In the genomic region with DNA sequence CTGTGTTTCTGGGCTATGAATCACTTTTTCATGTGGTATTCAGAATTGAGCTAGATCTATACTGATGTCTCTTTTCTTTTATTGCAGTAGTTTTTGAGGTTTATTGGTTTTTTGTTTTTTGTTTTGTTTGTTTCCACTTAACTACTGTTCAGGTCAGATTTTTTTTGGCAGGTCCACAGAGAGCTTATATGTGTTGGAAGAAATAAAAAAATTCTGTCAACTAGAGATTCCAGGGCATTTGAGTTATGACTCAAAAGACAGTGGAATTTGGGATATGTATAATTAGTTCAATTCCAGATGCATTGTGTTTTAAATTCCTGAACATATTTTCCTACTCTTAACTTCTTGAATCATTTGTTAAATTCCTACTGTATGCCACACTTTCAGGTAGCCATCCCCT, we compare ENCODE assay signal across 15 cellular contexts.
"Had no signal": no experiment of that assay in that cellular context is flagged by ENCODE, and none has a peak within 500 bp of the region (broad histone marks: within the 10 kb centered on the region; RNA-seq: fewer than 3 reads in every experiment).

No MANE protein-coding gene starts in this region.

- H3K4me3 ChIP-seq: dorsolateral prefrontal cortex, tibial artery, vagina had no signal

- ATAC-seq: esophagus mucosa; left ventricle myocardium superior; natural killer cell; stimulated activated naive B cell treated with anti-CD40 and anti-IgM and Interleukin-4, amounts not matched to agents 10 μg/mL and 1 μg/mL and 100 μg/mL, for 72 hours had no signal

- FAIRE-seq: bronchial epithelial cell had no signal

- DNase-seq: activated CD4-positive, alpha-beta T cell treated with anti-CD3 and anti-CD28 coated beads, Interleukin-2, amount 50 U/mL, for 1 hour; activated naive CD8-positive, alpha-beta T cell treated with anti-CD3 and anti-CD28 coated beads for 36 hours; anterior cingulate cortex; dorsolateral prefrontal cortex; foreskin fibroblast; glutamatergic neuron; hypothalamus; left ventricle myocardium superior; natural killer cell; retina; stimulated activated naive B cell treated with anti-CD40 and anti-IgM and Interleukin-4, amounts not matched to agents 10 μg/mL and 1 μg/mL and 100 μg/mL, for 72 hours; tibial artery had no signal
